ENCODE assay signal across 26 cellular contexts in genomic region chr7:96676901-96677300, GRCh38.
"Had no signal": no experiment of that assay in that cellular context is flagged by ENCODE, and none has a peak within 500 bp of the region (broad histone marks: within the 10 kb centered on the region; RNA-seq: fewer than 3 reads in every experiment).

No MANE protein-coding gene starts in this region.

- H3K27me3 ChIP-seq: gastrocnemius medialis, heart left ventricle, hepatocyte, neural progenitor cell, right lobe of liver, transverse colon, upper lobe of right lung, uterus had no signal

- H3K36me3 ChIP-seq: neural progenitor cell, uterus had no signal

- H3K9me3 ChIP-seq: gastrocnemius medialis, mucosa of descending colon, right lobe of liver, thoracic aorta, transverse colon, upper lobe of right lung, uterus had no signal

- H3K4me1 ChIP-seq: gastrocnemius medialis, heart left ventricle, neural progenitor cell, parathyroid adenoma, right lobe of liver, transverse colon, upper lobe of right lung, uterus had no signal

- DNase-seq: effector CD8-positive, alpha-beta T cell; endodermal cell; foreskin fibroblast; gastrocnemius medialis; heart left ventricle; kidney; mesenchymal stem cell; mucosa of descending colon; naive B cell; right lobe of liver; small intestine; stimulated activated CD4-positive, alpha-beta T cell treated with anti-CD3 and anti-CD28 coated beads, Interleukin-15, amount 100 ng/mL, for 24 hours; stimulated activated CD4-positive, alpha-beta T cell treated with anti-CD3 and anti-CD28 coated beads, Interleukin-2, amount 100 ng/mL, for 48 hours; stimulated activated naive B cell treated with anti-CD40 and anti-IgM and Interleukin-4, amounts not matched to agents 10 μg/mL and 1 μg/mL and 100 μg/mL, for 72 hours; transverse colon; upper lobe of right lung; uterus had no signal

- ATAC-seq: esophagus mucosa; gastrocnemius medialis; heart left ventricle; left lobe of liver; mucosa of descending colon; natural killer cell treated with Interleukin-12 subunit alpha and Interleukin-12 subunit beta and Interleukin-15 and Interleukin-18, amount 100 ng/mL, for 72 hours; right lobe of liver; stimulated activated naive B cell treated with anti-CD40 and anti-IgM and Interleukin-4, amounts not matched to agents 10 μg/mL and 1 μg/mL and 100 μg/mL, for 72 hours; upper lobe of right lung had no signal

- H3K27ac ChIP-seq: epithelial cell of prostate, gastrocnemius medialis, heart left ventricle, hepatocyte, neural progenitor cell, parathyroid adenoma, right lobe of liver, thoracic aorta, transverse colon, upper lobe of right lung, uterus had no signal

- H3K4me3 ChIP-seq: gastrocnemius medialis, heart left ventricle, hepatocyte, lung, mucosa of descending colon, neural progenitor cell, right lobe of liver, thoracic aorta, transverse colon, upper lobe of right lung, uterus had no signal
